7 cellular contexts compared by ENCODE assay signal in the genomic region with DNA sequence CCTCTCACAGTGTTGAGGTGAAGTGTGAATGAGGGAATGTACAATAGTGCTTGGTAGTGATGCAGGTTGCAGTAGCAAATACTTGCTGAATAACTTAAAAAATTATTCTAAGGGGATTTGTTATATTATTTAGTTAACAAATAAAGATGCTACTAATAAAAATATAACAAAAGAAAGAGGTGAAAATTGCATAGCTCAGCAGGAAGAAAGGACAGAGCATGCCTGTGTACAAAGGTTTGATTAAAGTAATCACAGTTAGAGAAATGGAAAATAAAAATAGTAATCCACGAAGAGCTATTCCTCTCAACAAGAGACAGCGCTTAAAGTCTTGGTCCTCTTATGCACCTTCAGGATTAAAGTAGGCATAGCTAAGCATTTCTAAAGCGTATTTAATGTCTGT.
"Had no signal": no experiment of that assay in that cellular context is flagged by ENCODE, and none has a peak within 500 bp of the region (broad histone marks: within the 10 kb centered on the region; RNA-seq: fewer than 3 reads in every experiment).

No MANE protein-coding gene starts in this region.

- H3K9me3 Mint-ChIP-seq: IgD-negative memory B cell had no signal

- H3K27ac ChIP-seq: HL-60, KMS-11 had no signal

- H3K27me3 Mint-ChIP-seq: IgD-negative memory B cell had no signal

- H3K4me3 Mint-ChIP-seq: IgD-negative memory B cell had no signal

- DNase-seq: Karpas-422, KBM-7, KG1 had no signal

- ATAC-seq: K562 had no signal

- H3K9ac ChIP-seq: KMS-11 had no signal

- H3K27ac Mint-ChIP-seq: IgD-negative memory B cell had no signal

- H3K36me3 Mint-ChIP-seq: IgD-negative memory B cell had no signal

- H3K4me3 ChIP-seq: K562 had no signal

- H3K4me2 ChIP-seq: KMS-11 had no signal

- FAIRE-seq: K562 had no signal
